1 cellular context compared by ENCODE assay signal in the genomic region with DNA sequence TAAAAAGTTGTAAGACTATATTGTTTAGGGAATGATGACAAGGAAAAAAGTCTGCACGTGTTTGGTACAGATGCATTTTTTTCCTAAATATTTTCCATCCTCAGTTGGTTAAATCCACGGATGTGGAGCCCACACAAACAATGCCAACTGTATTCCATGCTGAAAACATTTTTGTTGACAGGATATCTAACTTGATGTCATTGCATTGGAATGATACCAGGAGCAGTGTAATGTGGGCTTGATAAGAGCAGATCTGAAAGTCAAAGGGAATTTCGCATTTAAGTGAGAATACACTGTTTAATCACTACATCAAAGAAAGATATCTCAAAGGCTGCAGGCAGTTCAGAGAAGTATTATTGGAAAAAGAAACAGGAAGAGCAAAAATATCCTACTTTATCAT.
TF ChIP-seq lines count a peak whose summit lies in the region.

No MANE protein-coding gene starts in this region.

TF ChIP-seq in HepG2, 621 proteins besides CTCF, POLR2A, EP300 and RAD21 (continued from another document):
- TF ChIP-seq ZNF446 (CRISPR knock-in tag; IDR thresholded peaks at IDR 0.05) (no peak), NAIF1 (CRISPR knock-in tag; IDR thresholded peaks at IDR 0.05; ENCODE audit: borderline replicate concordance) (no peak), CHD4 (IDR thresholded peaks at IDR 0.05; ENCODE audit: borderline replicate concordance, low read length) (no peak), U2AF1 (optimal IDR thresholded peaks at IDR 0.05; ENCODE audit: low read depth, low read length) (no peak), ZNF713 (CRISPR knock-in tag; IDR thresholded peaks at IDR 0.05) (no peak), KAT2B (IDR thresholded peaks at IDR 0.05; ENCODE audit: borderline replicate concordance, low read depth, low read length) (no peak), IKZF1 (IDR thresholded peaks at IDR 0.05) (no peak), MEIS2 (CRISPR knock-in tag; IDR thresholded peaks at IDR 0.05) (no peak), RFX1 (IDR thresholded peaks at IDR 0.05) (no peak), ISX (CRISPR knock-in tag; conservative IDR thresholded peaks at IDR 0.05) (no peak), AGO2 (optimal IDR thresholded peaks at IDR 0.05; ENCODE audit: low read depth, low read length) (no peak)
TF ChIP-seq in HepG2: peak in this region for 0.
